2 cellular contexts compared by ENCODE assay signal in genomic region chr5:57277085-57277484, GRCh38.
A peak's percentile ranks its signal among the peaks of the same experiment; 100 is the strongest.
TF ChIP-seq lines count a peak whose summit lies in the region.

No MANE protein-coding gene starts in this region.

TF ChIP-seq in IMR-90, 13 proteins besides CTCF, POLR2A, EP300 and RAD21 (continued from another document):
- no peak for TF ChIP-seq CEBPB (IDR thresholded peaks at IDR 0.05; ENCODE audit: low read depth, low read length)
- TF ChIP-seq BHLHE40 (IDR thresholded peaks at IDR 0.05; ENCODE audit: low read depth, low read length): no peak
- TF ChIP-seq MAZ (IDR thresholded peaks at IDR 0.05; ENCODE audit: borderline replicate concordance, low read depth, low read length): no peak
- TF ChIP-seq RFX5 (IDR thresholded peaks at IDR 0.05; ENCODE audit: low read depth, low read length): no peak
- peak; percentile 51 for TF ChIP-seq SMC3 (IDR thresholded peaks at IDR 0.05; ENCODE audit: low read depth, low read length)

TF ChIP-seq in HepG2, 621 proteins besides CTCF, POLR2A, EP300 and RAD21 (continued from another document):
- TF ChIP-seq STAG1 (CRISPR knock-in tag; IDR thresholded peaks at IDR 0.05): peak; percentile 58
TF ChIP-seq in HepG2: peak in this region for 1.
